ENCODE assay signal across 11 cellular contexts in the genomic region with DNA sequence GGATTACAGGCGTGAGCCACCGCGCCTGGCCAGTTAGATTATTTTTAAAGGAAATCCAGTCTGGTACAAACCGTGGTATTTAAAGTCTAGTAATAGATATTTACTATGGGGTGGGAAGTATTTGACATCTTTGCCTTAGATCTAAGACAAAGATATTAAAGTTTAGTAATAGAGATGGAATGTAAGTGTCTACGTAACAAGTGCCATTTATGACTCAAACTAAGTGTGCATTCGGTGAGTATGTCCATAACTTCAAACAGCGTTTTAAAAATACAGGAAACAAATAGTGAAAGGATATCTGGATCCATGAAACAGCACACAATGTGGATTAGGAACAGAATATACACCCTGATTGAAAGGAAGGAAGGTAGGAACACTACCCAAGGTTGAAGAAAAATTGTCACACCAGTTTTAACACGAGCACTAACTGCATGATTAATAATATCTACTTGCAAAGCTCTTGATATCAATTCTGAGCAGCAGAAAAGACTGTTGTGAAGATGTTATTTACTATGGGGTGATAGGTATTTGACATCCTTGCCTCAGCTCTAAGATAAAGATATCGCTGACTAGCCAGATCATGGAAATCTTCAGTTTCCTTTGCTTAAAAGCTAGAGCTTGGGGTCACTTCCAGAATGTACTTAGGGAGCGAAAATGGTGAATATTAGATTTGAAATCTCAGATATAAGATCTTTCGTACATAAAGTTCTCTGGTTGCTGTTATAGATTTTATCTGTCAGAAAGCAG. TPM values are rescaled to one million over a fixed set of nuclear protein-coding genes. Genes with fewer than 3 reads are reported as not detected.
DNase-seq lines count a peak whose midpoint lies in the region; ATAC-seq and TF ChIP-seq lines count a peak whose summit lies in the region.
"Had no signal": no experiment of that assay in that cellular context is flagged by ENCODE, and none has a peak within 500 bp of the region (broad histone marks: within the 10 kb centered on the region; RNA-seq: fewer than 3 reads in every experiment).

No MANE protein-coding gene starts in this region.

- H3K36me3 ChIP-seq in Panc1 (ENCODE audit: control insufficient read depth, insufficient read depth, low read length) (no peaks in the 10 kb centered on the region), parathyroid adenoma (ENCODE audit: control insufficient read depth, insufficient read depth, low read length) (no peaks in the 10 kb centered on the region), transverse colon (peaks cover 0 to 5% (median 0%) of the 10 kb centered on the region in 4 donors)
- H3K36me3 ChIP-seq: cardiac muscle cell had no signal

- TF ChIP-seq POLR2A in transverse colon (IDR thresholded peaks at IDR 0.05) = no peak

- CTCF ChIA-PET in Panc1 (lab: Charles Lee) = no interaction called here

- H3K4me2 ChIP-seq in parathyroid adenoma (ENCODE audit: low read length) = peak overlapping the region; percentile 16

- H3K4me1 ChIP-seq in Panc1 (ENCODE audit: control insufficient read depth, insufficient read depth, low read length) (no peaks in the 10 kb centered on the region), parathyroid adenoma (peaks cover 13% of the 10 kb centered on the region), transverse colon (peaks cover 3 to 33% (median 12%) of the 10 kb centered on the region in 4 donors)

- in situ Hi-C loops in Panc1 (cut with HindIII; ENCODE audit: low pct_unique_long_range_greater_than_20kb, low sequenced_read_pairs) = no loop called here
- in situ Hi-C loops in transverse colon (cut with MboI; ENCODE audit: low pct_ligation_motif_present in 1 of 4, low pct_unique_long_range_greater_than_20kb in 1 of 4, low sequenced_read_pairs in 3 of 4) = no loop called here

- H3K9me3 ChIP-seq in Panc1 (ENCODE audit: control insufficient read depth, insufficient read depth, low read depth, low read length) = no peaks in the 10 kb centered on the region
- no peaks in the 10 kb centered on the region for H3K9me3 ChIP-seq in parathyroid adenoma (ENCODE audit: control insufficient read depth, low read length)
- H3K9me3 ChIP-seq in transverse colon = no peaks in the 10 kb centered on the region
- H3K9me3 ChIP-seq: MG63 had no signal

- H2AFZ ChIP-seq in parathyroid adenoma = no peak overlapping the region

- no peak overlapping the region for H3K27ac ChIP-seq in Panc1 (ENCODE audit: low read length)
- peak overlapping the region; percentile 9 for H3K27ac ChIP-seq in parathyroid adenoma
- H3K27ac ChIP-seq in transverse colon = no peak overlapping the region
- H3K27ac ChIP-seq: cardiac muscle cell, VCaP had no signal

- H3K4me3 ChIP-seq in Panc1 (ENCODE audit: low read depth in 2 of 2, low read length in 2 of 2) (no peak overlapping the region), parathyroid adenoma (ENCODE audit: low read depth, low read length) (no peak overlapping the region), transverse colon (no peak overlapping the region)
- H3K4me3 ChIP-seq: cardiac muscle cell, MG63 had no signal

- POLR2A ChIA-PET in Panc1 (lab: Charles Lee) = no interaction called here

- no peak overlapping the region for H3K9ac ChIP-seq in parathyroid adenoma

- H3K27me3 ChIP-seq in Panc1 (ENCODE audit: control insufficient read depth, insufficient read depth, low read length) (no peaks in the 10 kb centered on the region), parathyroid adenoma (ENCODE audit: control insufficient read depth, insufficient read depth, low read length) (no peaks in the 10 kb centered on the region), transverse colon (no peaks in the 10 kb centered on the region)
- H3K27me3 ChIP-seq: cardiac muscle cell, MG63 had no signal

- peaks cover 56% of the 10 kb centered on the region for H3K79me2 ChIP-seq in parathyroid adenoma

- TF ChIP-seq EP300 in transverse colon (IDR thresholded peaks at IDR 0.05; ENCODE audit: low read depth) = no peak

- intact Hi-C loops in Panc1 (cut with micrococcal nuclease; ENCODE audit: unreplicated experiment) (no loop called here), transverse colon (cut with DNase I; ENCODE audit: low total_unique reads) (no loop called here)

- DNase-seq in ELR (ENCODE audit: low read depth) (peak; percentile 95), Panc1 (ENCODE audit: low read depth, low spot score) (peak; percentile 22), dermis blood vessel endothelial cell (peak; percentile 84), NCI-H1694 treated with DMSO at 0.1 percent for 48 hours (lab: John Stamatoyannopoulos, UW) (no peak), transverse colon (no peak)
- DNase-seq: hypothalamus, MG63 had no signal

- BruUV-seq in Panc1 (replicated peaks; lab: Mats Ljungman, UMichigan) = no TSS peak

- TF ChIP-seq CTCF in Panc1 (IDR thresholded peaks at IDR 0.05) (no peak), parathyroid adenoma (IDR thresholded peaks at IDR 0.05) (no peak), transverse colon (IDR thresholded peaks at IDR 0.05) (no peak)

- ATAC-seq in Panc1 (0 out of 2 replicates have a peak, but pooled peaks have one; percentile 30), GM19397 (IDR thresholded peaks at IDR 0.05; ENCODE audit: unreplicated experiment) (no peak)

- WGBS in transverse colon (ENCODE audit: low coverage in 1 of 2), 2 donors = 89 to 92% methylated on average over 10 to 11 of the region's 11 CpGs

RNA-seq across cellular contexts. Expression of gene EPC1, which starts 48.7 kb away (rescaled TPM):
- total RNA-seq in Panc1 (2021; ENCODE audit: unreplicated experiment) (18.4 TPM), dermis blood vessel endothelial cell (24.3 and 24.8 TPM in 2 replicates), transverse colon (100 to 1,000 TPM in 1 of 4 donors, 10 to 100 TPM in 3; 40.3 to 148 (median 62.2) TPM)
- polyA plus RNA-seq in Panc1 (2012; ENCODE audit: insufficient read length) = 8.1 TPM

Comparison
In these comparisons a context has a peak if more than half of its experiments do, and no peak if none do; other contexts are left out.
1. DNase-seq: peak in ELR (single experiment), Panc1 (single experiment) and dermis blood vessel endothelial cell (single experiment); none in NCI-H1694 treated with DMSO at 0.1 percent for 48 hours (single experiment) and transverse colon (single experiment).